ENCODE assay signal across 8 cellular contexts in genomic region chr6:150068786-150069648, GRCh38. TPM values are rescaled to one million over a fixed set of nuclear protein-coding genes. Genes with fewer than 3 reads are reported as not detected.
DNase-seq lines count a peak whose midpoint lies in the region; TF ChIP-seq lines count a peak whose summit lies in the region.

ULBP3 (minus strand) TSS chr6:150069121; CDS start chr6:150069066, 55 bp downstream.

- H3K27me3 Mint-ChIP-seq in chondrocyte (ENCODE audit: low read depth): no peaks in the 10 kb centered on the region

- peak within 1 kb of the TSS; percentile 89 for H3K27ac Mint-ChIP-seq in chondrocyte (ENCODE audit: unreplicated experiment)

- H3K4me1 Mint-ChIP-seq in chondrocyte (ENCODE audit: low read depth): peaks cover 18% of the 10 kb centered on the region

- H3K9me3 Mint-ChIP-seq in chondrocyte (ENCODE audit: low read depth): no peaks in the 10 kb centered on the region

- H3K4me3 ChIP-seq in HFF-Myc (replicated peaks; ENCODE audit: low read depth, low read length): peak within 1 kb of the TSS; percentile 60
- H3K4me3 ChIP-seq in kidney epithelial cell (ENCODE audit: low read depth, low read length): peak within 1 kb of the TSS; percentile 62

- peaks cover 11% of the 10 kb centered on the region for H3K36me3 Mint-ChIP-seq in chondrocyte (ENCODE audit: low read depth)

- DNase-seq in GM04503 (ENCODE audit: low read depth): peak; percentile 78
- peak; percentile 81 for DNase-seq in HFF-Myc (ENCODE audit: extremely low read depth, low read depth)
- peak; percentile 37 for DNase-seq in NCI-H1694 (lab: John Stamatoyannopoulos, UW)
- DNase-seq in activated CD4-positive, alpha-beta T cell treated with anti-CD3 and anti-CD28 coated beads for 24 hours (ENCODE audit: low read depth in 2 of 2): peak; percentile 46 to 65
- no peak for DNase-seq in chondrocyte (ENCODE audit: low spot score)
- DNase-seq in kidney epithelial cell (ENCODE audit: low read depth): peak; percentile 87
- DNase-seq in stimulated activated CD4-positive, alpha-beta T cell treated with anti-CD3 and anti-CD28 coated beads, Interleukin-15, amount 100 ng/mL, for 1 hour (ENCODE audit: low read depth in 1 of 2, low spot score in 1 of 2): peak; percentile 25 to 58
- DNase-seq in cortex of kidney (lab: John Stamatoyannopoulos, UW): no peak

- H3K4me3 Mint-ChIP-seq in chondrocyte (ENCODE audit: unreplicated experiment): peak within 1 kb of the TSS; percentile 80

- peak; percentile 52 for TF ChIP-seq CTCF in HFF-Myc (IDR thresholded peaks at IDR 0.05; ENCODE audit: low read depth, low read length, missing control alignments)
- peak; percentile 77 for TF ChIP-seq CTCF in chondrocyte (IDR thresholded peaks at IDR 0.05)
- TF ChIP-seq CTCF in kidney epithelial cell (IDR thresholded peaks at IDR 0.05; ENCODE audit: insufficient read depth, low read length, poor library complexity, severe bottlenecking): peak; percentile 74

- no peaks in the 10 kb centered on the region for H3K36me3 ChIP-seq in kidney epithelial cell (ENCODE audit: control insufficient read depth, insufficient read depth, low read length)

- H3K27me3 ChIP-seq in kidney epithelial cell (ENCODE audit: control insufficient read depth, insufficient read depth, low read length): no peaks in the 10 kb centered on the region

RNA-seq across cellular contexts. Expression of gene ULBP3, which starts in this region (rescaled TPM):
- total RNA-seq in chondrocyte (5.0 to 6.1 TPM (median 5.1 TPM) in 3 replicates), kidney epithelial cell (8.0 and 14.8 TPM in 2 replicates)

Comparison
In these comparisons a context has a peak if more than half of its experiments do, and no peak if none do; other contexts are left out.
1. DNase-seq: peak in GM04503 (single experiment), HFF-Myc (single experiment), NCI-H1694 (single experiment), activated CD4-positive, alpha-beta T cell treated with anti-CD3 and anti-CD28 coated beads for 24 hours (2 of 2), kidney epithelial cell (single experiment) and stimulated activated CD4-positive, alpha-beta T cell treated with anti-CD3 and anti-CD28 coated beads, Interleukin-15, amount 100 ng/mL, for 1 hour (2 of 2); none in chondrocyte (single experiment) and cortex of kidney (single experiment).
2. Peak in every context shown above with its lines, with median percentiles within 50 percentile points of each other: CTCF ChIP-seq.